14 cellular contexts compared by ENCODE assay signal in the genomic region with DNA sequence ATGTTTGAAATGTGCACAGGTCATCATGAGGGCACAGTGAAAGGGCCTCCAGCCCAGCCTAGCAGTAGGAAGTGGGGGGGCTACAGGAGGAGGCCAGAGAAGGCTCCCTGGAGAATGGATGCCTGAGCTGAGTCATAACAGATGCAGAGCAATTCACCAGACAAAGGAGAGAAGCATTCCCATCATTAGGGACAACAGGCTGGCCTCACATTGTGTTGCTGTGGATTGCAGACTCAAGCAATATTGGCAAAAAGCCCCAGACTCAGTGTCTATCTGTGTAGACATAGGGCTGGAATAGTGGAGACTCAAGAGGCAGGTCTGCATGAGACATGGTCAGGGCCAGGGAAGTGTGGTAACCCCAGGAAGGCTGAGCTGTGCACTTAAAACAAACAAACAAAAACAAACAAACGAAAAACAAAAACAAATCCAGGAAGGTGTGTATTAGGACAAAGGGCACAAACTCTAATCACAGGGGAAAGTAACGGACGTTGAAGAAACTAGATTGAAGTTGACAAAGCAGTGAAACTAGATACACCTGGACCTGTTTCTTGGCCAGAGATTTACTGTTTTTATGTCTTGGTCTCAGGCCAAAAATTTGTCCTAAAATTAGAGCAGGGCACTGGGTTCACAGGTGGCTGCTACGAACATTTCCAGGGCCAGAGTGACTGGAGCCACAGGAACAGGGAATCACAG.
DNase-seq lines count a peak whose midpoint lies in the region; ATAC-seq and TF ChIP-seq lines count a peak whose summit lies in the region.
"Had no signal": no experiment of that assay in that cellular context is flagged by ENCODE, and none has a peak within 500 bp of the region (broad histone marks: within the 10 kb centered on the region; RNA-seq: fewer than 3 reads in every experiment).

No MANE protein-coding gene starts in this region.

- no peak for DNase-seq in activated T-cell treated with anti-CD3 and anti-CD28 coated beads, Interleukin-2, amount 50 U/mL, for 72 hours
- no peak for DNase-seq in activated T-cell treated with anti-CD3 and anti-CD28 coated beads, Interleukin-2, amount 50 U/mL, for 4 hours
- DNase-seq in SJCRH30, result peak; percentile 9 to 14
- DNase-seq in left ventricle myocardium inferior, result peak; percentile 14
- DNase-seq in upper lobe of left lung, result no peak
- no peak for DNase-seq in GM20000 (ENCODE audit: low spot score)
- no peak for DNase-seq in thyroid gland
- DNase-seq: ACHN, esophagus squamous epithelium had no signal

- H3K27ac ChIP-seq in SJCRH30 (no peak overlapping the region), left ventricle myocardium inferior (replicated peaks) (peak overlapping the region; percentile 47), upper lobe of left lung (no peak overlapping the region), thyroid gland (no peak overlapping the region)
- H3K27ac ChIP-seq: esophagus squamous epithelium had no signal

- H3K27ac Mint-ChIP-seq in activated T-cell treated with anti-CD3 and anti-CD28 coated beads, Interleukin-2, amount 50 U/mL, for 72 hours, result peak overlapping the region; percentile 7
- H3K27ac Mint-ChIP-seq: stimulated activated effector memory CD8-positive, alpha-beta T cell treated with anti-CD3 and anti-CD28 coated beads, Interleukin-12 subunit alpha, Interleukin-12 subunit beta, amount 100 ng/mL, for 72 hours had no signal

- ATAC-seq in activated T-cell treated with anti-CD3 and anti-CD28 coated beads, Interleukin-2, amount 50 U/mL, for 72 hours (replicated peaks in 1 of 2), result no peak
- ATAC-seq in activated T-cell treated with anti-CD3 and anti-CD28 coated beads, Interleukin-2, amount 50 U/mL, for 4 hours, result no peak
- peak; percentile 32 to 86 for ATAC-seq in upper lobe of left lung (ENCODE audit: low FRiP score in 2 of 2)
- ATAC-seq in GM21360 (IDR thresholded peaks at IDR 0.05; ENCODE audit: unreplicated experiment), result no peak
- ATAC-seq: K562; stimulated activated effector memory CD8-positive, alpha-beta T cell treated with anti-CD3 and anti-CD28 coated beads, Interleukin-12 subunit alpha, Interleukin-12 subunit beta, amount 100 ng/mL, for 72 hours had no signal

- H3K4me3 ChIP-seq in SJCRH30 (no peak overlapping the region), left ventricle myocardium inferior (no peak overlapping the region), upper lobe of left lung (no peak overlapping the region), thyroid gland (replicated peaks in 1 of 3) (no peak overlapping the region)
- H3K4me3 ChIP-seq: esophagus squamous epithelium, K562 had no signal

- TF ChIP-seq EP300 in upper lobe of left lung (IDR thresholded peaks at IDR 0.05), result no peak

- TF ChIP-seq POLR2A in upper lobe of left lung (IDR thresholded peaks at IDR 0.05) (no peak), thyroid gland (IDR thresholded peaks at IDR 0.05) (no peak)

- TF ChIP-seq CTCF in left ventricle myocardium inferior (IDR thresholded peaks at IDR 0.05; ENCODE audit: borderline replicate concordance), result no peak
- TF ChIP-seq CTCF in upper lobe of left lung (IDR thresholded peaks at IDR 0.05), result no peak
- TF ChIP-seq CTCF in GM20000 (IDR thresholded peaks at IDR 0.05; ENCODE audit: extremely low read depth, missing control alignments), result no peak
- TF ChIP-seq CTCF in thyroid gland (IDR thresholded peaks at IDR 0.05), result no peak

- WGBS in upper lobe of left lung, 2 donors, result 51 to 68% methylated on average over 4 of the region's 4 CpGs
- WGBS in thyroid gland, 2 donors, result 44 to 46% methylated on average over 4 of the region's 4 CpGs

- H3K4me1 ChIP-seq in SJCRH30 (no peaks in the 10 kb centered on the region), left ventricle myocardium inferior (peaks cover 18% of the 10 kb centered on the region), upper lobe of left lung (no peaks in the 10 kb centered on the region), thyroid gland (no peaks in the 10 kb centered on the region)
- H3K4me1 ChIP-seq: esophagus squamous epithelium had no signal

- H3K27me3 Mint-ChIP-seq in activated T-cell treated with anti-CD3 and anti-CD28 coated beads, Interleukin-2, amount 50 U/mL, for 72 hours (ENCODE audit: low read depth), result peaks cover 12% of the 10 kb centered on the region
- H3K27me3 Mint-ChIP-seq in activated T-cell treated with anti-CD3 and anti-CD28 coated beads, Interleukin-2, amount 50 U/mL, for 4 hours (ENCODE audit: low read depth), result peaks cover 8% of the 10 kb centered on the region
- H3K27me3 Mint-ChIP-seq: central memory CD8-positive, alpha-beta T cell had no signal

- intact Hi-C loops in left ventricle myocardium inferior (cut with micrococcal nuclease) (no loop called here), thyroid gland (cut with DNase I) (no loop called here)

- H3K27me3 ChIP-seq in SJCRH30 (no peaks in the 10 kb centered on the region), left ventricle myocardium inferior (ENCODE audit: low read depth) (no peaks in the 10 kb centered on the region), upper lobe of left lung (no peaks in the 10 kb centered on the region), thyroid gland (no peaks in the 10 kb centered on the region)
- H3K27me3 ChIP-seq: esophagus squamous epithelium had no signal

- no peaks in the 10 kb centered on the region for H3K9me3 ChIP-seq in SJCRH30 (replicated peaks)
- H3K9me3 ChIP-seq in left ventricle myocardium inferior (replicated peaks), result no peaks in the 10 kb centered on the region
- no peaks in the 10 kb centered on the region for H3K9me3 ChIP-seq in upper lobe of left lung
- no peaks in the 10 kb centered on the region for H3K9me3 ChIP-seq in thyroid gland
- H3K9me3 ChIP-seq: esophagus squamous epithelium had no signal

- no peaks in the 10 kb centered on the region for H3K9me3 Mint-ChIP-seq in activated T-cell treated with anti-CD3 and anti-CD28 coated beads, Interleukin-2, amount 50 U/mL, for 72 hours
- H3K9me3 Mint-ChIP-seq in activated T-cell treated with anti-CD3 and anti-CD28 coated beads, Interleukin-2, amount 50 U/mL, for 4 hours, result no peaks in the 10 kb centered on the region
- H3K9me3 Mint-ChIP-seq: central memory CD8-positive, alpha-beta T cell; neural crest cell; stimulated activated effector memory CD8-positive, alpha-beta T cell treated with anti-CD3 and anti-CD28 coated beads, Interleukin-12 subunit alpha, Interleukin-12 subunit beta, amount 100 ng/mL, for 72 hours had no signal

- H3K4me3 Mint-ChIP-seq in activated T-cell treated with anti-CD3 and anti-CD28 coated beads, Interleukin-2, amount 50 U/mL, for 72 hours, result no peak overlapping the region
- H3K4me3 Mint-ChIP-seq in activated T-cell treated with anti-CD3 and anti-CD28 coated beads, Interleukin-2, amount 50 U/mL, for 4 hours, result no peak overlapping the region
- H3K4me3 Mint-ChIP-seq: central memory CD8-positive, alpha-beta T cell; neural crest cell; stimulated activated effector memory CD8-positive, alpha-beta T cell treated with anti-CD3 and anti-CD28 coated beads, Interleukin-12 subunit alpha, Interleukin-12 subunit beta, amount 100 ng/mL, for 72 hours had no signal

- H3K36me3 ChIP-seq in SJCRH30, result no peaks in the 10 kb centered on the region
- H3K36me3 ChIP-seq in left ventricle myocardium inferior, result no peaks in the 10 kb centered on the region
- no peaks in the 10 kb centered on the region for H3K36me3 ChIP-seq in upper lobe of left lung
- no peaks in the 10 kb centered on the region for H3K36me3 ChIP-seq in thyroid gland
- H3K36me3 ChIP-seq: esophagus squamous epithelium had no signal

- no peaks in the 10 kb centered on the region for H3K4me1 Mint-ChIP-seq in activated T-cell treated with anti-CD3 and anti-CD28 coated beads, Interleukin-2, amount 50 U/mL, for 72 hours (ENCODE audit: low read depth)
- H3K4me1 Mint-ChIP-seq in activated T-cell treated with anti-CD3 and anti-CD28 coated beads, Interleukin-2, amount 50 U/mL, for 4 hours (ENCODE audit: low read depth), result no peaks in the 10 kb centered on the region
- H3K4me1 Mint-ChIP-seq: central memory CD8-positive, alpha-beta T cell; stimulated activated effector memory CD8-positive, alpha-beta T cell treated with anti-CD3 and anti-CD28 coated beads, Interleukin-12 subunit alpha, Interleukin-12 subunit beta, amount 100 ng/mL, for 72 hours had no signal

- H3K36me3 Mint-ChIP-seq in activated T-cell treated with anti-CD3 and anti-CD28 coated beads, Interleukin-2, amount 50 U/mL, for 72 hours (ENCODE audit: insufficient read depth in 2 of 2), result no peaks in the 10 kb centered on the region
- H3K36me3 Mint-ChIP-seq in activated T-cell treated with anti-CD3 and anti-CD28 coated beads, Interleukin-2, amount 50 U/mL, for 4 hours (ENCODE audit: insufficient read depth), result no peaks in the 10 kb centered on the region
- H3K36me3 Mint-ChIP-seq: stimulated activated effector memory CD8-positive, alpha-beta T cell treated with anti-CD3 and anti-CD28 coated beads, Interleukin-12 subunit alpha, Interleukin-12 subunit beta, amount 100 ng/mL, for 72 hours had no signal

Comparison
In these comparisons a context has a peak if more than half of its experiments do, and no peak if none do; other contexts are left out.
1. ATAC-seq: peak in upper lobe of left lung (2 of 2); none in activated T-cell treated with anti-CD3 and anti-CD28 coated beads, Interleukin-2, amount 50 U/mL, for 72 hours (0 of 2), activated T-cell treated with anti-CD3 and anti-CD28 coated beads, Interleukin-2, amount 50 U/mL, for 4 hours (0 of 2) and GM21360 (single experiment).
2. DNase-seq: peak in SJCRH30 (2 of 2) and left ventricle myocardium inferior (single experiment); none in activated T-cell treated with anti-CD3 and anti-CD28 coated beads, Interleukin-2, amount 50 U/mL, for 72 hours (0 of 2), activated T-cell treated with anti-CD3 and anti-CD28 coated beads, Interleukin-2, amount 50 U/mL, for 4 hours (single experiment), upper lobe of left lung (0 of 2), GM20000 (single experiment) and thyroid gland (0 of 2).